ENCODE assay signal across 8 cellular contexts in the genomic region with DNA sequence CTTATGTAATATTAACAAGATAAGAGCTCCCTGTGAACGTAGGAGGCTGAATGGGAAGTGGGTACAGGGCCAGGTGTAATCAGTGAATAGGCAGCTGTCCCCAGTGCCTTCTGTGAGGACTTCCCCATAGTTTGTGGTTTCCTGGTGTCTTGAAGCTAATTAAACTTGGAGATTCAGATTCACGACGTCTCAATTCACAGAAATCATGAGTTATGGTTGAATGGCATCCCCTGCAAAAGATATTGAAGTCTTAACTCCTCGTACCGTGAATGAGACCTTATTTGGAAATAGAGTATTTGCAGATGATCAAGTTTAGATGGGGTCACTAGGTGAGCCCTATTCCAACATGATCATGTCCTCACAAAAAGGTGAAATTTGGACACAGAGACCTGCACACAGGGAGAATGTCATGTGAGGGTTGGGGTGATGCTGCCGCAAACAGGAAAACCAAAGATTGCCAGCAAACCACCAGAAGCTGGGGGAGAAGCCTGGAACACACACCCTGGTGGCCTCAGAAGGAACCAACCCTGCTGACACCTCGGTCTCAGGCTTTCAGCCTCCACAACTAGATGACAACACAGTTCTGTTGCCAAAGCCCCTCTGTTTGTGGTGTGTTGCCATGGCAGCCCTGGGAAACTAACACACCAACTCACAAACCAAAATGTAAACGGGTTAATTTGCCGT. TPM values are rescaled to one million over a fixed set of nuclear protein-coding genes. Genes with fewer than 3 reads are reported as not detected.
DNase-seq lines count a peak whose midpoint lies in the region; ATAC-seq and TF ChIP-seq lines count a peak whose summit lies in the region.

No MANE protein-coding gene starts in this region.

- no peak overlapping the region for H3K9ac ChIP-seq in colonic mucosa (ENCODE audit: low read depth in 2 of 2, low read length in 2 of 2)

- no peaks in the 10 kb centered on the region for H3K9me3 ChIP-seq in colonic mucosa

- H3K27ac ChIP-seq in colonic mucosa: no peak overlapping the region

- H3K27me3 Mint-ChIP-seq in WTC11 (ENCODE audit: low read depth): no peaks in the 10 kb centered on the region

- TF ChIP-seq CTCF in WTC11 (IDR thresholded peaks at IDR 0.05) (no peak), colonic mucosa (IDR thresholded peaks at IDR 0.05) (no peak)

- POLR2A ChIA-PET in WTC11 (lab: Charles Lee): no interaction called here

- peaks cover 4% of the 10 kb centered on the region for H3K4me1 Mint-ChIP-seq in WTC11

- intact Hi-C loops in colonic mucosa (cut with DNase I): no loop called here

- no peak overlapping the region for H3K4me3 ChIP-seq in colonic mucosa

- peak; percentile 17 for DNase-seq in WTC11 (ENCODE audit: low spot score)
- peak; percentile 25 for DNase-seq in colonic mucosa
- DNase-seq in stimulated activated CD4-positive, alpha-beta T cell treated with anti-CD3 and anti-CD28 coated beads, Interleukin-4, amount 100 ng/mL, for 4 hours: peak; percentile 43 to 74
- no peak for DNase-seq in NCI-H524 (lab: John Stamatoyannopoulos, UW)
- DNase-seq in OCI-M2 (lab: John Stamatoyannopoulos, UW; ENCODE audit: unreplicated experiment): no peak
- no peak for DNase-seq in DMS114 treated with DMSO at 0.1 percent for 48 hours (lab: John Stamatoyannopoulos, UW; ENCODE audit: unreplicated experiment)

- H3K36me3 Mint-ChIP-seq in WTC11: no peaks in the 10 kb centered on the region

- CTCF ChIA-PET in WTC11 (lab: Charles Lee): no interaction called here

- ATAC-seq in GM18907 (IDR thresholded peaks at IDR 0.05; ENCODE audit: unreplicated experiment) (peak; percentile 70), HG03097 (IDR thresholded peaks at IDR 0.05; ENCODE audit: low FRiP score, unreplicated experiment) (peak; percentile 42), WTC11 (peak; percentile 64)

- H3K27me3 ChIP-seq in colonic mucosa: no peaks in the 10 kb centered on the region

- H3K4me1 ChIP-seq in colonic mucosa: no peaks in the 10 kb centered on the region

- no peak overlapping the region for H3K4me3 Mint-ChIP-seq in WTC11

- H3K27ac Mint-ChIP-seq in WTC11: no peak overlapping the region

- H3K9me3 Mint-ChIP-seq in WTC11: peaks cover 6% of the 10 kb centered on the region; the same call in 1 of the 2 replicates

- H3K36me3 ChIP-seq in colonic mucosa: no peaks in the 10 kb centered on the region

TF ChIP-seq in WTC11, 78 proteins besides CTCF, POLR2A, EP300 and RAD21:
- TF ChIP-seq, protein P1, sequence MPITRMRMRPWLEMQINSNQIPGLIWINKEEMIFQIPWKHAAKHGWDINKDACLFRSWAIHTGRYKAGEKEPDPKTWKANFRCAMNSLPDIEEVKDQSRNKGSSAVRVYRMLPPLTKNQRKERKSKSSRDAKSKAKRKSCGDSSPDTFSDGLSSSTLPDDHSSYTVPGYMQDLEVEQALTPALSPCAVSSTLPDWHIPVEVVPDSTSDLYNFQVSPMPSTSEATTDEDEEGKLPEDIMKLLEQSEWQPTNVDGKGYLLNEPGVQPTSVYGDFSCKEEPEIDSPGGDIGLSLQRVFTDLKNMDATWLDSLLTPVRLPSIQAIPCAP (CRISPR knock-in tag; IDR thresholded peaks at IDR 0.05): no peak
- no peak for TF ChIP-seq FOXP1 (CRISPR knock-in tag; IDR thresholded peaks at IDR 0.05; ENCODE audit: borderline replicate concordance)
- TF ChIP-seq ZNF317 (CRISPR knock-in tag; IDR thresholded peaks at IDR 0.05; ENCODE audit: borderline replicate concordance, low read depth): no peak
- no peak for TF ChIP-seq TEAD1 (CRISPR knock-in tag; IDR thresholded peaks at IDR 0.05)
- TF ChIP-seq, protein P2, sequence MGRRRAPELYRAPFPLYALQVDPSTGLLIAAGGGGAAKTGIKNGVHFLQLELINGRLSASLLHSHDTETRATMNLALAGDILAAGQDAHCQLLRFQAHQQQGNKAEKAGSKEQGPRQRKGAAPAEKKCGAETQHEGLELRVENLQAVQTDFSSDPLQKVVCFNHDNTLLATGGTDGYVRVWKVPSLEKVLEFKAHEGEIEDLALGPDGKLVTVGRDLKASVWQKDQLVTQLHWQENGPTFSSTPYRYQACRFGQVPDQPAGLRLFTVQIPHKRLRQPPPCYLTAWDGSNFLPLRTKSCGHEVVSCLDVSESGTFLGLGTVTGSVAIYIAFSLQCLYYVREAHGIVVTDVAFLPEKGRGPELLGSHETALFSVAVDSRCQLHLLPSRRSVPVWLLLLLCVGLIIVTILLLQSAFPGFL (CRISPR knock-in tag; IDR thresholded peaks at IDR 0.05; ENCODE audit: borderline replicate concordance): no peak
- no peak for TF ChIP-seq JAZF1 (CRISPR knock-in tag; IDR thresholded peaks at IDR 0.05)
- no peak for TF ChIP-seq ATF1 (CRISPR knock-in tag; IDR thresholded peaks at IDR 0.05)
- no peak for TF ChIP-seq NR2C2 (CRISPR knock-in tag; IDR thresholded peaks at IDR 0.05)
- no peak for TF ChIP-seq NFE2L1 (CRISPR knock-in tag; IDR thresholded peaks at IDR 0.05)
- no peak for TF ChIP-seq ZNF671 (CRISPR knock-in tag; IDR thresholded peaks at IDR 0.05)
- TF ChIP-seq ZNF281 (CRISPR knock-in tag; IDR thresholded peaks at IDR 0.05): no peak
- no peak for TF ChIP-seq ZNF416 (CRISPR knock-in tag; IDR thresholded peaks at IDR 0.05)
- no peak for TF ChIP-seq FOXJ3 (CRISPR knock-in tag; IDR thresholded peaks at IDR 0.05; ENCODE audit: borderline replicate concordance)
TF ChIP-seq in WTC11: peak in this region for 0.

RNA-seq across cellular contexts. Expression of gene ARL4C, which starts 13.2 kb away (rescaled TPM):
- total RNA-seq in WTC11 (2021) (9.3 to 10.6 TPM (median 10.4 TPM) in 3 replicates), colonic mucosa (1 to 10 TPM; 1.8 to 4.9 TPM)

Comparison
In these comparisons a context has a peak if more than half of its experiments do, and no peak if none do; other contexts are left out.
1. DNase-seq: peak in WTC11 (single experiment), colonic mucosa (single experiment) and stimulated activated CD4-positive, alpha-beta T cell treated with anti-CD3 and anti-CD28 coated beads, Interleukin-4, amount 100 ng/mL, for 4 hours (2 of 2); none in NCI-H524 (0 of 2), OCI-M2 (single experiment) and DMS114 treated with DMSO at 0.1 percent for 48 hours (single experiment).
2. Peak in every context shown above with its lines, with median percentiles within 50 percentile points of each other: ATAC-seq.